ENCODE assay signal across 15 cellular contexts in the genomic region with DNA sequence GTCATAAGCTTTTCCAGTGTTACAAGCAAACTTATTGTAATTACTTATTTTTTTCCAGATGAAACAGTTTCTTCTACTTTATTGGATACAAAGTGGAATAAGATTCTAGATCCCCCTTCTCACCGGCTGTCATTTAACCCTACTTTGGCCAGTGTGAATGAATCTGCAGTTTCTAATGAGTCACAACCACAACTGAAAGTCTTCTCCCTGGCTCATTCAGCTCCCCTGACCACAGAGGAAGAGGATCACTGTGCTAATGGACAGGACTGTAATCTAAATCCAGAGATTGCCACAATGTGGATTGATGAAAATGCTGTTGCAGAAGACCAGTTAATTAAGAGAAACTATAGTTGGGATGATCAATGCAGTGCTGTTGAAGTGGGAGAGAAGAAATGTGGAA.
DNase-seq lines count a peak whose midpoint lies in the region; ATAC-seq and TF ChIP-seq lines count a peak whose summit lies in the region.
"Had no signal": no experiment of that assay in that cellular context is flagged by ENCODE, and none has a peak within 500 bp of the region (broad histone marks: within the 10 kb centered on the region; RNA-seq: fewer than 3 reads in every experiment).

No MANE protein-coding gene starts in this region.

- no peaks in the 10 kb centered on the region for H3K9me3 ChIP-seq in smooth muscle cell (replicated peaks; ENCODE audit: low read depth)

- no peaks in the 10 kb centered on the region for H3K27me3 ChIP-seq in smooth muscle cell (ENCODE audit: low read depth)

- H3K4me1 ChIP-seq in smooth muscle cell (ENCODE audit: low read depth), result no peaks in the 10 kb centered on the region

- no peak overlapping the region for H3K9ac ChIP-seq in smooth muscle cell (ENCODE audit: low read depth)

- WGBS in smooth muscle cell (ENCODE audit: low lambda C conversion rate), result 18% methylated on average over 1 of the region's 1 CpG

- H2AFZ ChIP-seq in smooth muscle cell (ENCODE audit: low read depth), result no peak overlapping the region

- H3K79me2 ChIP-seq in smooth muscle cell (ENCODE audit: low read depth), result peaks cover 5% of the 10 kb centered on the region

- H3K27ac ChIP-seq in smooth muscle cell (ENCODE audit: low read depth), result no peak overlapping the region
- H3K27ac ChIP-seq: skin epidermis had no signal

- no peak for ATAC-seq in left ventricle myocardium superior
- ATAC-seq: naive thymus-derived CD8-positive, alpha-beta T cell; T-cell had no signal

- H3K4me3 ChIP-seq in epithelial cell of esophagus (ENCODE audit: low read length) (no peak overlapping the region), smooth muscle cell (no peak overlapping the region)
- H3K4me3 ChIP-seq: skin epidermis had no signal

- H3K4me2 ChIP-seq in smooth muscle cell, result peak overlapping the region; percentile 34

- no peaks in the 10 kb centered on the region for H3K36me3 ChIP-seq in smooth muscle cell (ENCODE audit: low read depth)

- no peaks in the 10 kb centered on the region for H3F3A ChIP-seq in smooth muscle cell (ENCODE audit: low read depth)

- DNase-seq in HK-2 (ENCODE audit: unreplicated experiment) (peak; percentile 12), RPMI7951 (ENCODE audit: low read depth) (peak; percentile 82), epithelial cell of esophagus (ENCODE audit: low read depth) (peak; percentile 66), smooth muscle cell (lab: John Stamatoyannopoulos, UW; ENCODE audit: unreplicated experiment) (no peak), NCI-H187 (lab: John Stamatoyannopoulos, UW) (no peak), HuH-7 (ENCODE audit: low spot score) (no peak), left ventricle myocardium superior (no peak)
- DNase-seq: activated CD4-positive, alpha-beta memory T cell treated with anti-CD3 and anti-CD28 coated beads for 36 hours; activated naive CD8-positive, alpha-beta T cell treated with anti-CD3 and anti-CD28 coated beads, Interleukin-2, amount 10 ng/mL, durations not matched to agents 7 days and 5 days; effector memory CD4-positive, alpha-beta T cell; KG1; naive thymus-derived CD8-positive, alpha-beta T cell; NCI-H510A treated with DMSO at 0.1 percent for 48 hours; T-cell had no signal

- peaks cover 3% of the 10 kb centered on the region for H4K20me1 ChIP-seq in smooth muscle cell (ENCODE audit: low read depth)

- intact Hi-C loops in left ventricle myocardium superior (cut with micrococcal nuclease), result no loop called here

- TF ChIP-seq CTCF in epithelial cell of esophagus (IDR thresholded peaks at IDR 0.05; ENCODE audit: insufficient read depth, low read depth, low read length, missing control alignments) (no peak), smooth muscle cell (IDR thresholded peaks at IDR 0.05; ENCODE audit: borderline replicate concordance, insufficient read depth, poor library complexity, severe bottlenecking) (no peak)

Comparison
In these comparisons a context has a peak if more than half of its experiments do, and no peak if none do; other contexts are left out.
1. DNase-seq: peak in HK-2 (single experiment), RPMI7951 (single experiment) and epithelial cell of esophagus (single experiment); none in smooth muscle cell (single experiment), NCI-H187 (0 of 2), HuH-7 (single experiment) and left ventricle myocardium superior (single experiment).